In the genomic region with DNA sequence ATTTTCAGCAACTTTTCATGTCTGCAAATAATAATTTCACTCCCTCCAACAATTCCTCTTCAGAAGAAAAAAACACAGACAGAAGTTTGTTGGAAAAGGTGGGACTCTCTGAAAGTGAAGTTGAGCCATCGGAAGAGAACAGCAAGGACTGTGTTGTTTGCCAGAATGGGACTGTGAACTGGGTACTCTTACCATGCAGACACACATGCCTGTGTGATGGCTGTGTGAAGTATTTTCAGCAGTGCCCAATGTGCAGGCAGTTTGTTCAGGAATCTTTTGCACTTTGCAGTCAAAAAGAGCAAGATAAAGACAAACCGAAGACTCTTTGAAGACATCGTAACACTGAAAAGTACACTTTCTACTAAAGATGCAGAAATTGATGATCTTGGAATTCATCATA, we compare ENCODE assay signal across 15 cellular contexts. TPM values are rescaled to one million over a fixed set of nuclear protein-coding genes. Genes with fewer than 3 reads are reported as not detected.
DNase-seq lines count a peak whose midpoint lies in the region; ATAC-seq, FAIRE-seq and TF ChIP-seq lines count a peak whose summit lies in the region.
"Had no signal": no experiment of that assay in that cellular context is flagged by ENCODE, and none has a peak within 500 bp of the region (broad histone marks: within the 10 kb centered on the region; RNA-seq: fewer than 3 reads in every experiment).

No MANE protein-coding gene starts in this region.

- intact Hi-C loops in left colon (cut with DNase I, micrococcal nuclease) = no loop called here

- peak; percentile 35 for FAIRE-seq in D721Med (lab: Jason Lieb, UNC)

- no peak overlapping the region for H3K4me3 ChIP-seq in LNCaP clone FGC (ENCODE audit: low read depth, low read length)
- H3K4me3 ChIP-seq: BLaER1 treated with 17β-estradiol and CSF1 and Interleukin-3, amounts not matched to agents 10 nM and 100 nM; GM23338 had no signal

- DNase-seq in D721Med (ENCODE audit: insufficient read length, low spot score) (no peak), LNCaP clone FGC (ENCODE audit: low read depth) (peak; percentile 53), left colon (no peak), hepatic stellate cell (ENCODE audit: low spot score) (no peak)
- DNase-seq: ACHN; Calu3; CD4-positive, alpha-beta T cell; DND-41; GDM1; H7 had no signal

- ATAC-seq in left colon = peak; percentile 59
- no peak for ATAC-seq in HG02885 (IDR thresholded peaks at IDR 0.05; ENCODE audit: poor library complexity, unreplicated experiment)
- no peak for ATAC-seq in GM19455 (IDR thresholded peaks at IDR 0.05; ENCODE audit: unreplicated experiment)
- no peak for ATAC-seq in GM18858 (IDR thresholded peaks at IDR 0.05; ENCODE audit: unreplicated experiment)
- ATAC-seq: GM23338 had no signal

- TF ChIP-seq CTCF in D721Med (IDR thresholded peaks at IDR 0.05; ENCODE audit: insufficient read depth, missing control alignments) (no peak), LNCaP clone FGC (IDR thresholded peaks at IDR 0.05; ENCODE audit: control insufficient read depth, extremely low read depth, insufficient read depth) (no peak)

RNA-seq across cellular contexts. Expression of a gene that starts 28.3 kb away (rescaled TPM):
- total RNA-seq in left colon = 10 to 100 TPM; 11.6 to 22.5 TPM

RNA-seq across cellular contexts. Expression of a gene that starts 28.9 kb away (rescaled TPM):
- total RNA-seq in left colon = 10 to 100 TPM; 11.2 to 26.2 TPM

RNA-seq across cellular contexts. Expression of a gene that starts 49.3 kb away (rescaled TPM):
- 10 to 100 TPM; 64.9 to 77.3 TPM for total RNA-seq in left colon
